ENCODE assay signal across 18 cellular contexts in the genomic region with DNA sequence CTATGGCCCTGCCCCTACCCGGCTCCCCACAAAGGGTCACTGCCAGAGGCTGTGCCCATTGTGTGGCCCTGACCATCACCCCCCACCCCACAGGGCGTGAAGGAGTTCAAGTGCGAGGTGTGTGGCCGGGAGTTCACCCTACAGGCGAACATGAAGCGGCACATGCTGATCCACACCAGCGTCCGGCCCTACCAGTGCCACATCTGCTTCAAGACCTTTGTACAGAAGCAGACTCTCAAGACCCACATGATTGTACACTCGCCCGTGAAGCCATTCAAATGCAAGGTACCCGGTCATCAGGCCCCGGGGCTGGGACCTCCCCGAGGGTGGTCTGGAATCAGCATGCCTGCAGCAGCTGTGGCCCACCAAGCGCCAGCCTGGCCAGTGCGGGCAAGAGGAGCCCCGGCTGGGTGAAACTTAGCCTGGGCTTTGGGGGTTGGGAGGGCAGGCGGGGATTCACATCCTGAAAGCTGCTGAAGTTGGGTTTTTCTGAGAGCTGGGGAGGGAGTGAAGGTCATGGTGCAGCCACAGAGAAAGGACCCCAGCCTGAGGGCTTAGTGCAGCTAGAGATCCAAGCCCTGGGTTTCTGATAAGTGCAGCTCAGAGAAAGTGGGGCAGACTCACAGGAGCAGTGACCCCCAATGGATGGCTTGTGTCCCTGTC.
"Had no signal": no experiment of that assay in that cellular context is flagged by ENCODE, and none has a peak within 500 bp of the region (broad histone marks: within the 10 kb centered on the region; RNA-seq: fewer than 3 reads in every experiment).

No MANE protein-coding gene starts in this region.

- H3K4me3 Mint-ChIP-seq: activated T-cell treated with anti-CD3 and anti-CD28 coated beads, Interleukin-2, amount 50 U/mL, for 4 hours; mesothelial cell of epicardium; neural crest cell had no signal

- H3K9me3 ChIP-seq: gastroesophageal sphincter, ovary, tibial nerve, vagina had no signal

- DNase-seq: activated CD4-positive, alpha-beta T cell treated with anti-CD3 and anti-CD28 coated beads for 48 hours; activated gamma-delta T cell treated with Interleukin-2 at 50 U/mL for 16 hours; activated T-cell treated with anti-CD3 and anti-CD28 coated beads, Interleukin-2, amount 50 U/mL, for 4 hours; effector CD4-positive, alpha-beta T cell; ovary; small intestine; T-helper 9 cell; WERI-Rb-1 had no signal

- FAIRE-seq: astrocyte, colon, keratinocyte, small intestine had no signal

- H3K4me3 ChIP-seq: cardiac muscle cell, gastroesophageal sphincter, ovary, tibial nerve, vagina had no signal

- H3K27ac ChIP-seq: cardiac muscle cell, epithelial cell of prostate, ovary, tibial nerve, vagina, WERI-Rb-1 had no signal

- H3K27me3 ChIP-seq: cardiac muscle cell, gastroesophageal sphincter, ovary, tibial nerve, vagina had no signal

- H3K27ac Mint-ChIP-seq: mesothelial cell of epicardium had no signal

- H3K36me3 ChIP-seq: cardiac muscle cell, ovary had no signal

- ATAC-seq: activated T-cell treated with anti-CD3 and anti-CD28 coated beads, Interleukin-2, amount 50 U/mL, for 4 hours; gastroesophageal sphincter had no signal

- H3K9me3 Mint-ChIP-seq: activated T-cell treated with anti-CD3 and anti-CD28 coated beads, Interleukin-2, amount 50 U/mL, for 4 hours; mesothelial cell of epicardium; neural crest cell had no signal
